ENCODE assay signal across 27 cellular contexts in the genomic region with DNA sequence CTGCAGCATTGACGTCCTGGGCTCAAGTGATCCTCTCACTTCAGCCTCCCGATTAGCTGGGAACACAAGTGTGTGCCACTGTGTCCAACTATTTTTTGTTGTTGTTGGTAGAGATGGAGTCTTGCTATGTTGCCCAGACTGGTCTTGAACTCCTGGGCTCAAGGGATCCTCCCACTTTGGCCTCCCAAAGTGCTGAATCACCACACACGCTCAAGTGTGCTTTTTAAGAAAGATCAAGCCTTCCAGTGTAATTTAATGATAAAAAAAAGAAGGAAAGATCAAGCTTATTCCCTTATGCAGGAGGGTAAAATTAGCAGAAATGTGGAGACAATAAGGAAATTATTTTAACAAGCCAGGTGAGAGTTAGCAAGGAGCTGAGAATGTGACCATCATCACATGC.
"Had no signal": no experiment of that assay in that cellular context is flagged by ENCODE, and none has a peak within 500 bp of the region (broad histone marks: within the 10 kb centered on the region; RNA-seq: fewer than 3 reads in every experiment).

No MANE protein-coding gene starts in this region.

- H3K4me1 ChIP-seq: colonic mucosa, esophagus muscularis mucosa, esophagus squamous epithelium, foreskin keratinocyte, gastrocnemius medialis, gastroesophageal sphincter, heart left ventricle, heart right ventricle had no signal

- ATAC-seq: effector memory CD8-positive, alpha-beta T cell; foreskin keratinocyte; gastrocnemius medialis; gastroesophageal sphincter; heart left ventricle; heart right ventricle had no signal

- DNase-seq: colonic mucosa; cortex of kidney; dermis blood vessel endothelial cell; dorsolateral prefrontal cortex; effector CD4-positive, alpha-beta T cell; effector CD8-positive, alpha-beta T cell; effector memory CD4-positive, alpha-beta T cell; effector memory CD8-positive, alpha-beta T cell; endodermal cell; erythroblast; esophagus squamous epithelium; foreskin fibroblast; foreskin keratinocyte; foreskin melanocyte; gastrocnemius medialis; glutamatergic neuron; head of caudate nucleus; heart left ventricle; heart right ventricle had no signal

- H3K27me3 ChIP-seq: colonic mucosa, dorsolateral prefrontal cortex, esophagus muscularis mucosa, esophagus squamous epithelium, foreskin keratinocyte, gastrocnemius medialis, gastroesophageal sphincter, heart left ventricle, heart right ventricle had no signal

- FAIRE-seq: colon, endometrium, endothelial cell of umbilical vein, frontal cortex had no signal

- H3K27ac ChIP-seq: colonic mucosa, coronary artery, dorsolateral prefrontal cortex, epithelial cell of prostate, esophagus muscularis mucosa, esophagus squamous epithelium, foreskin keratinocyte, gastrocnemius medialis, gastroesophageal sphincter, heart left ventricle, heart right ventricle had no signal

- H3K4me3 ChIP-seq: colonic mucosa, coronary artery, dorsolateral prefrontal cortex, esophagus muscularis mucosa, esophagus squamous epithelium, gastrocnemius medialis, gastroesophageal sphincter, heart left ventricle, heart right ventricle had no signal

- H3K36me3 ChIP-seq: colonic mucosa, esophagus muscularis mucosa, esophagus squamous epithelium, gastrocnemius medialis, gastroesophageal sphincter, heart left ventricle, heart right ventricle had no signal

- H3K9me3 ChIP-seq: colonic mucosa, esophagus muscularis mucosa, esophagus squamous epithelium, gastrocnemius medialis, gastroesophageal sphincter, heart left ventricle, heart right ventricle had no signal
